Comparison of ENCODE assay signal across 8 cellular contexts in genomic region chr7:135557455-135558336, GRCh38. TPM values are rescaled to one million over a fixed set of nuclear protein-coding genes. Genes with fewer than 3 reads are reported as not detected.
A peak's percentile ranks its signal among the peaks of the same experiment; 100 is the strongest.
DNase-seq lines count a peak whose midpoint lies in the region; ATAC-seq and TF ChIP-seq lines count a peak whose summit lies in the region.

NUP205 (plus strand) TSS chr7:135557917; CDS start chr7:135557945, 28 bp downstream.

- H3K4me1 ChIP-seq in duodenal mucosa (ENCODE audit: control insufficient read depth in 1 of 2, insufficient read depth in 2 of 2, low read length in 2 of 2) = peaks cover 4 to 7% of the 10 kb centered on the region in 2 donors

- H3K4me3 ChIP-seq in duodenal mucosa (ENCODE audit: low read depth in 1 of 2, low read length in 2 of 2) = peak within 1 kb of the TSS; percentile 87 to 96
- peak within 1 kb of the TSS; percentile 96 for H3K4me3 ChIP-seq in lower leg skin (ENCODE audit: low read depth, poor library complexity, severe bottlenecking)

- TF ChIP-seq CTCF in lower leg skin (IDR thresholded peaks at IDR 0.05) = peak in 1 of 3 donors; percentile 44

- DNase-seq in CD1c-positive myeloid dendritic cell (ENCODE audit: extremely low spot score) = peak; percentile 80
- peak; percentile 98 for DNase-seq in NCI-H526 treated with DMSO at 0.1 percent for 48 hours (lab: John Stamatoyannopoulos, UW)
- DNase-seq in activated CD4-positive, alpha-beta T cell treated with anti-CD3 and anti-CD28 coated beads, Interleukin-2, amount 50 U/mL, for 24 hours (ENCODE audit: low read depth in 1 of 2, low spot score in 1 of 2) = peak; percentile 67 to 82
- DNase-seq in lower leg skin (ENCODE audit: low spot score in 2 of 2) = peak; percentile 47 to 89
- DNase-seq in stimulated activated CD4-positive, alpha-beta T cell treated with anti-CD3 and anti-CD28 coated beads, Interleukin-4, amount 100 ng/mL, for 4 hours = peak; percentile 61 to 74

- WGBS in lower leg skin, 2 donors = 3% methylated on average over 36 to 37 of the region's 38 CpGs

- peak within 1 kb of the TSS; percentile 88 for H3K27ac ChIP-seq in duodenal mucosa (ENCODE audit: low read depth, low read length)

- ATAC-seq in GM19351 (IDR thresholded peaks at IDR 0.05; ENCODE audit: unreplicated experiment) = peak; percentile 67
- ATAC-seq in HG03520 (IDR thresholded peaks at IDR 0.05; ENCODE audit: unreplicated experiment) = peak; percentile 56

- no peak for TF ChIP-seq POLR2A in lower leg skin (IDR thresholded peaks at IDR 0.05)

- no peaks in the 10 kb centered on the region for H3K27me3 ChIP-seq in duodenal mucosa (ENCODE audit: control insufficient read depth in 1 of 2, insufficient read depth in 2 of 2, low read length in 2 of 2)

- H3K9me3 ChIP-seq in duodenal mucosa (ENCODE audit: control insufficient read depth in 1 of 2, low read length in 2 of 2) = no peaks in the 10 kb centered on the region

- intact Hi-C loops in lower leg skin (cut with DNase I; ENCODE audit: low total_unique reads) = no loop called here

- no peaks in the 10 kb centered on the region for H3K36me3 ChIP-seq in duodenal mucosa (ENCODE audit: control insufficient read depth in 1 of 2, insufficient read depth in 2 of 2, low read length in 2 of 2)

- peak within 1 kb of the TSS; percentile 91 to 94 for H3K9ac ChIP-seq in duodenal mucosa (ENCODE audit: low read depth in 1 of 2, low read length in 2 of 2)

RNA-seq across cellular contexts. Expression of gene NUP205, which starts in this region (rescaled TPM):
- total RNA-seq in lower leg skin = 10 to 100 TPM; 27.6 to 33.9 (median 28.8) TPM

Comparison
In these comparisons a context has a peak if more than half of its experiments do, and no peak if none do; other contexts are left out.
1. Peak in every context shown above with its lines: DNase-seq, ATAC-seq, H3K4me3 ChIP-seq and H3K27ac ChIP-seq.